10 cellular contexts compared by ENCODE assay signal in genomic region chr15:49270541-49271421, GRCh38.
DNase-seq lines count a peak whose midpoint lies in the region; ATAC-seq and TF ChIP-seq lines count a peak whose summit lies in the region.
"Had no signal": no experiment of that assay in that cellular context is flagged by ENCODE, and none has a peak within 500 bp of the region (broad histone marks: within the 10 kb centered on the region; RNA-seq: fewer than 3 reads in every experiment).

No MANE protein-coding gene starts in this region.

- TF ChIP-seq POLR2A in ovary (IDR thresholded peaks at IDR 0.05): no peak

- H3K4me3 ChIP-seq in ovary: no peak overlapping the region

- DNase-seq in GM04503 (ENCODE audit: low read depth): peak; percentile 67
- no peak for DNase-seq in WTC11 (ENCODE audit: low spot score)
- DNase-seq in fibroblast of peridontal ligament (ENCODE audit: extremely low read depth): peak; percentile 91
- DNase-seq in ovary: peak in 4 of 5 donors; percentile 19 to 42 (median 30)
- no peak for DNase-seq in MV-4-11 (lab: John Stamatoyannopoulos, UW)
- no peak for DNase-seq in activated gamma-delta T cell treated with Interleukin-2 at 50 U/mL for 16 hours
- no peak for DNase-seq in stimulated activated CD4-positive, alpha-beta T cell treated with anti-CD3 and anti-CD28 coated beads, Interleukin-1b, Interleukin-23, amount 100 ng/mL, for 48 hours
- DNase-seq: NCI-H1436 had no signal

- TF ChIP-seq EP300 in ovary (IDR thresholded peaks at IDR 0.05): no peak

- peaks cover 14% of the 10 kb centered on the region for H3K9me3 Mint-ChIP-seq in WTC11

- intact Hi-C loops in ovary (cut with DNase I): no loop called here

- TF ChIP-seq CTCF in WTC11 (IDR thresholded peaks at IDR 0.05) (no peak), ovary (IDR thresholded peaks at IDR 0.05) (no peak)

- H3K4me3 Mint-ChIP-seq in WTC11: no peak overlapping the region
- H3K4me3 Mint-ChIP-seq: nephron had no signal

- H3K36me3 Mint-ChIP-seq in WTC11: peaks cover 10% of the 10 kb centered on the region

- peaks cover 3% of the 10 kb centered on the region for H3K4me1 ChIP-seq in ovary (ENCODE audit: insufficient read depth)

- H3K27me3 ChIP-seq in ovary: no peaks in the 10 kb centered on the region

- H3K27ac Mint-ChIP-seq in WTC11: peak overlapping the region; percentile 68; the same call in 1 of the 2 replicates
- H3K27ac Mint-ChIP-seq: nephron had no signal

- ATAC-seq in WTC11 (peak; percentile 60), HG03442 (IDR thresholded peaks at IDR 0.05; ENCODE audit: unreplicated experiment) (no peak)

- H3K27ac ChIP-seq in ovary: no peak overlapping the region

- CTCF ChIA-PET in WTC11 (lab: Charles Lee): no interaction called here

- H3K9me3 ChIP-seq in ovary: no peaks in the 10 kb centered on the region

- H3K36me3 ChIP-seq in ovary: no peaks in the 10 kb centered on the region

- peaks cover 33% of the 10 kb centered on the region for H3K4me1 Mint-ChIP-seq in WTC11

- 12 to 27% (median 16%) methylated on average over 8 of the region's 8 CpGs for WGBS in ovary, 3 donors

- POLR2A ChIA-PET in WTC11 (lab: Charles Lee): no interaction called here

- H3K27me3 Mint-ChIP-seq in WTC11 (ENCODE audit: low read depth): no peaks in the 10 kb centered on the region

TF ChIP-seq in WTC11, 78 proteins besides CTCF, POLR2A, EP300 and RAD21:
- TF ChIP-seq ZNF121 (CRISPR knock-in tag; IDR thresholded peaks at IDR 0.05) (no peak), ZBTB21 (CRISPR knock-in tag; IDR thresholded peaks at IDR 0.05; ENCODE audit: borderline replicate concordance) (no peak)

Comparison
In these comparisons a context has a peak if more than half of its experiments do, and no peak if none do; other contexts are left out.
1. DNase-seq: peak in GM04503 (single experiment), fibroblast of peridontal ligament (single experiment) and ovary (4 of 5); none in WTC11 (single experiment), MV-4-11 (single experiment), activated gamma-delta T cell treated with Interleukin-2 at 50 U/mL for 16 hours (single experiment) and stimulated activated CD4-positive, alpha-beta T cell treated with anti-CD3 and anti-CD28 coated beads, Interleukin-1b, Interleukin-23, amount 100 ng/mL, for 48 hours (single experiment).